In genomic region chr9:123232332-123232731, GRCh38 we compare ENCODE assay signal across 19 cellular contexts. TPM values are rescaled to one million over a fixed set of nuclear protein-coding genes. Genes with fewer than 3 reads are reported as not detected.
DNase-seq lines count a peak whose midpoint lies in the region; ATAC-seq and TF ChIP-seq lines count a peak whose summit lies in the region.
"Had no signal": no experiment of that assay in that cellular context is flagged by ENCODE, and none has a peak within 500 bp of the region (broad histone marks: within the 10 kb centered on the region; RNA-seq: fewer than 3 reads in every experiment).

No MANE protein-coding gene starts in this region.

- H3F3A ChIP-seq in DOHH2 (ENCODE audit: control insufficient read depth, insufficient read depth) = peaks cover 35% of the 10 kb centered on the region

- H3K27ac Mint-ChIP-seq in osteocyte (ENCODE audit: unreplicated experiment) = peak overlapping the region; percentile 39
- H3K27ac Mint-ChIP-seq: CD4-positive, CD25-positive, alpha-beta regulatory T cell had no signal

- peaks cover 77% of the 10 kb centered on the region for H3K36me3 ChIP-seq in DOHH2 (ENCODE audit: control insufficient read depth, low read length)
- no peaks in the 10 kb centered on the region for H3K36me3 ChIP-seq in NT2/D1 (ENCODE audit: insufficient read depth, insufficient read length, low read length)

- no peak overlapping the region for H3K9ac ChIP-seq in NT2/D1 (ENCODE audit: insufficient read length, low read depth)

- H3K36me3 Mint-ChIP-seq in osteocyte (ENCODE audit: unreplicated experiment) = no peaks in the 10 kb centered on the region

- peak overlapping the region; percentile 90 for H3K4me2 ChIP-seq in DOHH2 (ENCODE audit: low read length)
- H3K4me2 ChIP-seq: A549 had no signal

- H3K27me3 ChIP-seq in DOHH2 (ENCODE audit: control insufficient read depth, low read length) (no peaks in the 10 kb centered on the region), NT2/D1 (ENCODE audit: insufficient read depth, insufficient read length) (no peaks in the 10 kb centered on the region)

- no peaks in the 10 kb centered on the region for H4K20me1 ChIP-seq in DOHH2 (ENCODE audit: control insufficient read depth, insufficient read depth, low read depth, low read length)

- H3K79me2 ChIP-seq in DOHH2 (ENCODE audit: control insufficient read depth, low read length) = peaks cover 87% of the 10 kb centered on the region

- DNase-seq in NT2/D1 (ENCODE audit: low read depth, low spot score) = peak; percentile 27
- no peak for DNase-seq in osteocyte (ENCODE audit: extremely low spot score, unreplicated experiment)
- no peak for DNase-seq in DMS 273 (lab: John Stamatoyannopoulos, UW; ENCODE audit: unreplicated experiment)
- DNase-seq in SIG-M5 treated with dmso at 0.1 percent for 504 hours (lab: John Stamatoyannopoulos, UW; ENCODE audit: unreplicated experiment) = no peak
- DNase-seq: AML-193; Calu3; CD4-positive, CD25-positive, alpha-beta regulatory T cell; DMS79; GF-D8; Kasumi-1; NCI-H187 treated with DMSO at 0.1 percent for 48 hours; NCI-H2171; NCI-H82; SIG-M5 had no signal

- no peaks in the 10 kb centered on the region for H3K9me3 ChIP-seq in DOHH2 (ENCODE audit: control insufficient read depth, insufficient read depth, low read length)
- H3K9me3 ChIP-seq in NT2/D1 (ENCODE audit: insufficient read depth, low read length) = no peaks in the 10 kb centered on the region
- H3K9me3 ChIP-seq: A549 had no signal

- TF ChIP-seq CTCF in DOHH2 (IDR thresholded peaks at IDR 0.05; ENCODE audit: low read depth, low read length, poor library complexity, severe bottlenecking) = no peak
- TF ChIP-seq CTCF in osteocyte (IDR thresholded peaks at IDR 0.05) = no peak

- peaks cover 97% of the 10 kb centered on the region for H3K4me1 ChIP-seq in DOHH2 (ENCODE audit: control insufficient read depth, low read length)
- no peaks in the 10 kb centered on the region for H3K4me1 ChIP-seq in NT2/D1 (ENCODE audit: insufficient read depth, insufficient read length)

- no peaks in the 10 kb centered on the region for H3K27me3 Mint-ChIP-seq in osteocyte (ENCODE audit: unreplicated experiment)
- H3K27me3 Mint-ChIP-seq: CD4-positive, CD25-positive, alpha-beta regulatory T cell had no signal

- H3K9me3 Mint-ChIP-seq in osteocyte (ENCODE audit: unreplicated experiment) = no peaks in the 10 kb centered on the region
- H3K9me3 Mint-ChIP-seq: CD4-positive, CD25-positive, alpha-beta regulatory T cell had no signal

- H3K4me1 Mint-ChIP-seq in osteocyte (ENCODE audit: unreplicated experiment) = peaks cover 9% of the 10 kb centered on the region

- no peak overlapping the region for H3K4me3 Mint-ChIP-seq in osteocyte (ENCODE audit: unreplicated experiment)
- H3K4me3 Mint-ChIP-seq: CD4-positive, CD25-positive, alpha-beta regulatory T cell had no signal

- H3K27ac ChIP-seq in DOHH2 (ENCODE audit: low read depth, low read length) = peak overlapping the region; percentile 100
- H3K27ac ChIP-seq: A549 had no signal

- no peaks in the 10 kb centered on the region for H3K9me2 ChIP-seq in DOHH2 (replicated peaks; ENCODE audit: control insufficient read depth, low read length)

- ATAC-seq in esophagus mucosa = peak; percentile 50
- no peak for ATAC-seq in HG02981 (IDR thresholded peaks at IDR 0.05; ENCODE audit: unreplicated experiment)
- ATAC-seq: A549, Panc1 had no signal

- H3K4me3 ChIP-seq in DOHH2 (ENCODE audit: low read length) (peak overlapping the region; percentile 36; the same call in 1 of the 2 replicates), NT2/D1 (ENCODE audit: insufficient read length, low read depth) (no peak overlapping the region)
- H3K4me3 ChIP-seq: A549 had no signal

RNA-seq across cellular contexts. Expression of gene STRBP, which starts 36.1 kb away (rescaled TPM):
- total RNA-seq in esophagus mucosa (31.2 TPM), osteocyte (13.1 and 17.3 TPM in 2 replicates)
